Comparison of ENCODE assay signal across 1 cellular context in the genomic region with DNA sequence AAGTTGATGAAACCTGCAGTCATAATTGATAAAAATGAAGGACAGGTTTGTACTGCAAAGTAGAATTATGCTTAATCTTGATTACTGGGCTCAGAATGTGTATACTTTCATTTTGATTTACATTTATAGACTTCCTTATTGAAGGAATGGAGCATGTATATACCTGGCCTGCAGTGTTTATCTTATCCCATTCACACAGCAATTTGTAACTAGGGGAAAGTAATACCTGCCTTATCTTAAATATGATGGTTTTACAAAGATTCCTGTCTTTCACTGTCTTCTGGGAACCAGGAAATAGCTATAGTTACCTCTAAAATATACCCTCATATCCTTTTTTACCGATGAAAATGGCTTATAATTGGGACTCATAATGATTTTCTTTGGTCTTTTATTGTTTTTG.
TF ChIP-seq lines count a peak whose summit lies in the region.

No MANE protein-coding gene starts in this region.

TF ChIP-seq in GM23338, 12 proteins besides CTCF, POLR2A, EP300 and RAD21 (continued from another document):
- TF ChIP-seq, protein P1, sequence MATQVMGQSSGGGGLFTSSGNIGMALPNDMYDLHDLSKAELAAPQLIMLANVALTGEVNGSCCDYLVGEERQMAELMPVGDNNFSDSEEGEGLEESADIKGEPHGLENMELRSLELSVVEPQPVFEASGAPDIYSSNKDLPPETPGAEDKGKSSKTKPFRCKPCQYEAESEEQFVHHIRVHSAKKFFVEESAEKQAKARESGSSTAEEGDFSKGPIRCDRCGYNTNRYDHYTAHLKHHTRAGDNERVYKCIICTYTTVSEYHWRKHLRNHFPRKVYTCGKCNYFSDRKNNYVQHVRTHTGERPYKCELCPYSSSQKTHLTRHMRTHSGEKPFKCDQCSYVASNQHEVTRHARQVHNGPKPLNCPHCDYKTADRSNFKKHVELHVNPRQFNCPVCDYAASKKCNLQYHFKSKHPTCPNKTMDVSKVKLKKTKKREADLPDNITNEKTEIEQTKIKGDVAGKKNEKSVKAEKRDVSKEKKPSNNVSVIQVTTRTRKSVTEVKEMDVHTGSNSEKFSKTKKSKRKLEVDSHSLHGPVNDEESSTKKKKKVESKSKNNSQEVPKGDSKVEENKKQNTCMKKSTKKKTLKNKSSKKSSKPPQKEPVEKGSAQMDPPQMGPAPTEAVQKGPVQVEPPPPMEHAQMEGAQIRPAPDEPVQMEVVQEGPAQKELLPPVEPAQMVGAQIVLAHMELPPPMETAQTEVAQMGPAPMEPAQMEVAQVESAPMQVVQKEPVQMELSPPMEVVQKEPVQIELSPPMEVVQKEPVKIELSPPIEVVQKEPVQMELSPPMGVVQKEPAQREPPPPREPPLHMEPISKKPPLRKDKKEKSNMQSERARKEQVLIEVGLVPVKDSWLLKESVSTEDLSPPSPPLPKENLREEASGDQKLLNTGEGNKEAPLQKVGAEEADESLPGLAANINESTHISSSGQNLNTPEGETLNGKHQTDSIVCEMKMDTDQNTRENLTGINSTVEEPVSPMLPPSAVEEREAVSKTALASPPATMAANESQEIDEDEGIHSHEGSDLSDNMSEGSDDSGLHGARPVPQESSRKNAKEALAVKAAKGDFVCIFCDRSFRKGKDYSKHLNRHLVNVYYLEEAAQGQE (IDR thresholded peaks at IDR 0.05; ENCODE audit: unreplicated experiment): no peak
- TF ChIP-seq STAT1 (IDR thresholded peaks at IDR 0.05; ENCODE audit: unreplicated experiment) (no peak), JUNB (IDR thresholded peaks at IDR 0.05; ENCODE audit: unreplicated experiment) (no peak), EZH2phosphoT487 (IDR thresholded peaks at IDR 0.05; ENCODE audit: unreplicated experiment) (no peak)
TF ChIP-seq in GM23338: peak in this region for 0.
